Comparison of ENCODE assay signal across 11 cellular contexts in genomic region chr3:150737874-150738679, GRCh38. TPM values are rescaled to one million over a fixed set of nuclear protein-coding genes. Genes with fewer than 3 reads are reported as not detected.
DNase-seq lines count a peak whose midpoint lies in the region; ATAC-seq and TF ChIP-seq lines count a peak whose summit lies in the region.
"Had no signal": no experiment of that assay in that cellular context is flagged by ENCODE, and none has a peak within 500 bp of the region (broad histone marks: within the 10 kb centered on the region; RNA-seq: fewer than 3 reads in every experiment).

No MANE protein-coding gene starts in this region.

- peaks cover 26% of the 10 kb centered on the region for H3K36me3 Mint-ChIP-seq in activated CD8-positive, alpha-beta memory T cell treated with anti-CD3 and anti-CD28 coated beads, Interleukin-2, amount 10 ng/mL, durations not matched to agents 7 days and 5 days
- H3K36me3 Mint-ChIP-seq in activated naive CD4-positive, alpha-beta T cell treated with anti-CD3 and anti-CD28 coated beads, Interleukin-2, amount 50 U/mL, for 24 hours = peaks cover 29% of the 10 kb centered on the region
- H3K36me3 Mint-ChIP-seq in naive thymus-derived CD4-positive, alpha-beta T cell = peaks cover 6 to 18% (median 16%) of the 10 kb centered on the region in 5 donors

- H3K27ac ChIP-seq in naive thymus-derived CD4-positive, alpha-beta T cell (ENCODE audit: low read depth, low read length) = no peak overlapping the region
- H3K27ac ChIP-seq in WERI-Rb-1 = no peak overlapping the region
- H3K27ac ChIP-seq: C4-2B had no signal

- H3K27me3 ChIP-seq in naive thymus-derived CD4-positive, alpha-beta T cell (ENCODE audit: control insufficient read depth in 2 of 2, insufficient read depth in 2 of 2, low read length in 2 of 2) = no peaks in the 10 kb centered on the region
- H3K27me3 ChIP-seq in WERI-Rb-1 (ENCODE audit: insufficient read depth, low read depth, severe bottlenecking) = peaks cover 92% of the 10 kb centered on the region

- intact Hi-C loops in naive thymus-derived CD4-positive, alpha-beta T cell (cut with micrococcal nuclease) = loop anchor here (1.0 to 2.0 kb wide), 3 partner anchors 10 to 25 kb away; partner anchors contain the start of gene SIAH2 (in 1 of the 2)

- no peak for TF ChIP-seq CTCF in WERI-Rb-1 (IDR thresholded peaks at IDR 0.05; ENCODE audit: low read depth, low read length)
- no peak for TF ChIP-seq CTCF in GM13977 (IDR thresholded peaks at IDR 0.05; ENCODE audit: extremely low read depth, insufficient read depth, missing control alignments)

- no peaks in the 10 kb centered on the region for H3K27me3 Mint-ChIP-seq in activated CD8-positive, alpha-beta memory T cell treated with anti-CD3 and anti-CD28 coated beads, Interleukin-2, amount 10 ng/mL, durations not matched to agents 7 days and 5 days
- H3K27me3 Mint-ChIP-seq in activated naive CD4-positive, alpha-beta T cell treated with anti-CD3 and anti-CD28 coated beads, Interleukin-2, amount 50 U/mL, for 24 hours = no peaks in the 10 kb centered on the region
- no peaks in the 10 kb centered on the region for H3K27me3 Mint-ChIP-seq in naive thymus-derived CD4-positive, alpha-beta T cell

- POLR2A ChIA-PET in naive thymus-derived CD4-positive, alpha-beta T cell (lab: Charles Lee) = interaction anchor here (1.4 kb wide), 1 partner anchor 25 kb away, joined by 3 read pairs; the partner anchor contains the start of gene SIAH2

- DNase-seq in activated CD8-positive, alpha-beta memory T cell treated with anti-CD3 and anti-CD28 coated beads, Interleukin-2, amount 10 ng/mL, durations not matched to agents 7 days and 5 days = peak; percentile 57
- DNase-seq in activated CD8-positive, alpha-beta memory T cell treated with anti-CD3 and anti-CD28 coated beads, Interleukin-2, amount 50 U/mL, for 4 hours = no peak
- DNase-seq in naive thymus-derived CD4-positive, alpha-beta T cell = peak in 1 of 9 donors; percentile 49
- no peak for DNase-seq in WERI-Rb-1
- no peak for DNase-seq in cortex of kidney (lab: John Stamatoyannopoulos, UW)
- DNase-seq in GM13977 (ENCODE audit: low spot score) = no peak

- ATAC-seq in activated CD8-positive, alpha-beta memory T cell treated with anti-CD3 and anti-CD28 coated beads, Interleukin-2, amount 10 ng/mL, durations not matched to agents 7 days and 5 days = peak; percentile 57
- peak; percentile 38 for ATAC-seq in HG03469 (IDR thresholded peaks at IDR 0.05; ENCODE audit: unreplicated experiment)
- peak; percentile 41 for ATAC-seq in naive thymus-derived CD4-positive, alpha-beta T cell

- peak overlapping the region; percentile 25 for H3K27ac Mint-ChIP-seq in activated CD8-positive, alpha-beta memory T cell treated with anti-CD3 and anti-CD28 coated beads, Interleukin-2, amount 10 ng/mL, durations not matched to agents 7 days and 5 days
- peak overlapping the region; percentile 98 for H3K27ac Mint-ChIP-seq in activated naive CD4-positive, alpha-beta T cell treated with anti-CD3 and anti-CD28 coated beads, Interleukin-2, amount 50 U/mL, for 24 hours
- H3K27ac Mint-ChIP-seq in naive thymus-derived CD4-positive, alpha-beta T cell = peak overlapping the region in 3 of 9 donors; percentile 33 to 59 (median 41)

- H3K4me3 Mint-ChIP-seq in activated CD8-positive, alpha-beta memory T cell treated with anti-CD3 and anti-CD28 coated beads, Interleukin-2, amount 10 ng/mL, durations not matched to agents 7 days and 5 days = no peak overlapping the region
- H3K4me3 Mint-ChIP-seq in activated naive CD4-positive, alpha-beta T cell treated with anti-CD3 and anti-CD28 coated beads, Interleukin-2, amount 50 U/mL, for 24 hours = peak overlapping the region; percentile 77
- peak overlapping the region in 1 of 10 donors; percentile 5 for H3K4me3 Mint-ChIP-seq in naive thymus-derived CD4-positive, alpha-beta T cell

- H3K9me3 ChIP-seq in naive thymus-derived CD4-positive, alpha-beta T cell (ENCODE audit: control insufficient read depth in 2 of 3, low read length in 3 of 3) = no peaks in the 10 kb centered on the region
- H3K9me3 ChIP-seq in WERI-Rb-1 (ENCODE audit: severe bottlenecking) = peaks cover 2% of the 10 kb centered on the region

- in situ Hi-C loops in GM13977 (cut with MboI; ENCODE audit: low pct_unique_long_range_greater_than_20kb, low sequenced_read_pairs, unreplicated experiment) = loop anchor here (10.0 kb wide), 1 partner anchor 127 kb away; no protein-coding TSS in a partner anchor

- H3K9me3 Mint-ChIP-seq in activated CD8-positive, alpha-beta memory T cell treated with anti-CD3 and anti-CD28 coated beads, Interleukin-2, amount 10 ng/mL, durations not matched to agents 7 days and 5 days (ENCODE audit: low read depth) = no peaks in the 10 kb centered on the region
- no peaks in the 10 kb centered on the region for H3K9me3 Mint-ChIP-seq in activated naive CD4-positive, alpha-beta T cell treated with anti-CD3 and anti-CD28 coated beads, Interleukin-2, amount 50 U/mL, for 24 hours
- no peaks in the 10 kb centered on the region for H3K9me3 Mint-ChIP-seq in naive thymus-derived CD4-positive, alpha-beta T cell

- no peak overlapping the region for H3K4me3 ChIP-seq in naive thymus-derived CD4-positive, alpha-beta T cell (ENCODE audit: low read length)
- no peak overlapping the region for H3K4me3 ChIP-seq in WERI-Rb-1 (ENCODE audit: low read depth, low read length)

- peaks cover 0 to 15% (median 0%) of the 10 kb centered on the region in 3 experiments for H3K36me3 ChIP-seq in naive thymus-derived CD4-positive, alpha-beta T cell (ENCODE audit: control insufficient read depth in 2 of 3, insufficient read depth in 3 of 3, low read length in 3 of 3)
- no peaks in the 10 kb centered on the region for H3K36me3 ChIP-seq in WERI-Rb-1

- peaks cover 0 to 5% of the 10 kb centered on the region in 2 donors for H3K4me1 ChIP-seq in naive thymus-derived CD4-positive, alpha-beta T cell (ENCODE audit: control insufficient read depth in 2 of 2, insufficient read depth in 2 of 2, low read length in 2 of 2)

- CTCF ChIA-PET in activated CD8-positive, alpha-beta memory T cell treated with anti-CD3 and anti-CD28 coated beads, Interleukin-2, amount 10 ng/mL, durations not matched to agents 7 days and 5 days (lab: Charles Lee) = interaction anchor here (0.9 to 1.5 kb wide), 5 partner anchors 9 to 92 kb away, joined by 3 to 4 read pairs (median 3); partner anchors contain the start of gene SIAH2
- CTCF ChIA-PET in naive thymus-derived CD4-positive, alpha-beta T cell (lab: Charles Lee) = no interaction called here

- H3K4me1 Mint-ChIP-seq in activated CD8-positive, alpha-beta memory T cell treated with anti-CD3 and anti-CD28 coated beads, Interleukin-2, amount 10 ng/mL, durations not matched to agents 7 days and 5 days = peaks cover 61% of the 10 kb centered on the region
- H3K4me1 Mint-ChIP-seq in activated naive CD4-positive, alpha-beta T cell treated with anti-CD3 and anti-CD28 coated beads, Interleukin-2, amount 50 U/mL, for 24 hours = peaks cover 71% of the 10 kb centered on the region
- peaks cover 17 to 60% (median 49%) of the 10 kb centered on the region in 7 donors for H3K4me1 Mint-ChIP-seq in naive thymus-derived CD4-positive, alpha-beta T cell

RNA-seq across cellular contexts. Expression of gene SIAH2, which starts 24.9 kb away (rescaled TPM):
- total RNA-seq in activated CD8-positive, alpha-beta memory T cell treated with anti-CD3 and anti-CD28 coated beads, Interleukin-2, amount 10 ng/mL, durations not matched to agents 7 days and 5 days = 10 to 100 TPM; 34.7 to 54.2 TPM
- 10 to 100 TPM; 19.8 to 39.2 (median 31.0) TPM for total RNA-seq in naive thymus-derived CD4-positive, alpha-beta T cell
- polyA plus RNA-seq in naive thymus-derived CD4-positive, alpha-beta T cell = 10 to 100 TPM; 13.9 to 23.1 TPM

RNA-seq across cellular contexts. Expression of gene ERICH6, which starts 34.4 kb away (rescaled TPM):
- not detected for total RNA-seq in activated CD8-positive, alpha-beta memory T cell treated with anti-CD3 and anti-CD28 coated beads, Interleukin-2, amount 10 ng/mL, durations not matched to agents 7 days and 5 days
- total RNA-seq in naive thymus-derived CD4-positive, alpha-beta T cell = 1 to 10 TPM in 1 of 5 experiments, under 1 TPM in 4; 0.24 to 1.4 (median 0.53) TPM
- polyA plus RNA-seq in naive thymus-derived CD4-positive, alpha-beta T cell = not detected
- total RNA-seq: lung microvascular endothelial cell; T-helper 2 cell treated with Interferon-gamma antibody and Interleukin-4, amounts not matched to agents 100 ng/mL and 5 ng/mL, for 36 hours had no signal
